1 cellular context compared by ENCODE assay signal in the genomic region with DNA sequence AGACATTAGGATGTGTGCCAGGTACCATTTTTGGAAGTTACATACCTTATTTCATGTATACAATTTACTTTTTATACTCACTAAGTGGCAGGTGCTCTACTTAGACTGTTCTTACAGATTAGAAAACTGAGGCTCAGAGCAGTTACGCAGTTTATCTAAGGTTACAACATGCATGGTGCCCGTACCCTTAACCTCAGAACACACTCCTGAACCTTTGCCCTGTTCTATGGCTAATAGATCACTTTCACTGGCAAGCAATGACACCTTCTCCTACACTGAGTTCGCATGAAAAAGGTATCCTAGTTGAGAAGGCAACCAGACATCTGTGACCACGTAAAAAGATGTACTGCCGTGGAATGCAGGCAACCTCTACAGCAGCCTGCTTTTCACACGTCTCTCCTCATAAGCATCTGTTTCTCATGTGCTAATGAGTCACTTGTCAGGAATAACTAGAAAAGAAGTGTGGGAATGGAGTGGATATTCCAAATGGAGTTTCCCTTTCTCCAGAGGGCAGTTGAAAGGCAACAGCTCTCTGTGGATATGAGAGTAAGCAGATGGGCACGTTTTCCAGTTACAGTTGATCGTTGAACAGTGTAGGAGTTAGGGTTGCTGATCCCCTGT.
TF ChIP-seq lines count a peak whose summit lies in the region.

No MANE protein-coding gene starts in this region.

TF ChIP-seq in GM23338, 12 proteins besides CTCF, POLR2A, EP300 and RAD21 (continued from another document):
- TF ChIP-seq, protein P1, sequence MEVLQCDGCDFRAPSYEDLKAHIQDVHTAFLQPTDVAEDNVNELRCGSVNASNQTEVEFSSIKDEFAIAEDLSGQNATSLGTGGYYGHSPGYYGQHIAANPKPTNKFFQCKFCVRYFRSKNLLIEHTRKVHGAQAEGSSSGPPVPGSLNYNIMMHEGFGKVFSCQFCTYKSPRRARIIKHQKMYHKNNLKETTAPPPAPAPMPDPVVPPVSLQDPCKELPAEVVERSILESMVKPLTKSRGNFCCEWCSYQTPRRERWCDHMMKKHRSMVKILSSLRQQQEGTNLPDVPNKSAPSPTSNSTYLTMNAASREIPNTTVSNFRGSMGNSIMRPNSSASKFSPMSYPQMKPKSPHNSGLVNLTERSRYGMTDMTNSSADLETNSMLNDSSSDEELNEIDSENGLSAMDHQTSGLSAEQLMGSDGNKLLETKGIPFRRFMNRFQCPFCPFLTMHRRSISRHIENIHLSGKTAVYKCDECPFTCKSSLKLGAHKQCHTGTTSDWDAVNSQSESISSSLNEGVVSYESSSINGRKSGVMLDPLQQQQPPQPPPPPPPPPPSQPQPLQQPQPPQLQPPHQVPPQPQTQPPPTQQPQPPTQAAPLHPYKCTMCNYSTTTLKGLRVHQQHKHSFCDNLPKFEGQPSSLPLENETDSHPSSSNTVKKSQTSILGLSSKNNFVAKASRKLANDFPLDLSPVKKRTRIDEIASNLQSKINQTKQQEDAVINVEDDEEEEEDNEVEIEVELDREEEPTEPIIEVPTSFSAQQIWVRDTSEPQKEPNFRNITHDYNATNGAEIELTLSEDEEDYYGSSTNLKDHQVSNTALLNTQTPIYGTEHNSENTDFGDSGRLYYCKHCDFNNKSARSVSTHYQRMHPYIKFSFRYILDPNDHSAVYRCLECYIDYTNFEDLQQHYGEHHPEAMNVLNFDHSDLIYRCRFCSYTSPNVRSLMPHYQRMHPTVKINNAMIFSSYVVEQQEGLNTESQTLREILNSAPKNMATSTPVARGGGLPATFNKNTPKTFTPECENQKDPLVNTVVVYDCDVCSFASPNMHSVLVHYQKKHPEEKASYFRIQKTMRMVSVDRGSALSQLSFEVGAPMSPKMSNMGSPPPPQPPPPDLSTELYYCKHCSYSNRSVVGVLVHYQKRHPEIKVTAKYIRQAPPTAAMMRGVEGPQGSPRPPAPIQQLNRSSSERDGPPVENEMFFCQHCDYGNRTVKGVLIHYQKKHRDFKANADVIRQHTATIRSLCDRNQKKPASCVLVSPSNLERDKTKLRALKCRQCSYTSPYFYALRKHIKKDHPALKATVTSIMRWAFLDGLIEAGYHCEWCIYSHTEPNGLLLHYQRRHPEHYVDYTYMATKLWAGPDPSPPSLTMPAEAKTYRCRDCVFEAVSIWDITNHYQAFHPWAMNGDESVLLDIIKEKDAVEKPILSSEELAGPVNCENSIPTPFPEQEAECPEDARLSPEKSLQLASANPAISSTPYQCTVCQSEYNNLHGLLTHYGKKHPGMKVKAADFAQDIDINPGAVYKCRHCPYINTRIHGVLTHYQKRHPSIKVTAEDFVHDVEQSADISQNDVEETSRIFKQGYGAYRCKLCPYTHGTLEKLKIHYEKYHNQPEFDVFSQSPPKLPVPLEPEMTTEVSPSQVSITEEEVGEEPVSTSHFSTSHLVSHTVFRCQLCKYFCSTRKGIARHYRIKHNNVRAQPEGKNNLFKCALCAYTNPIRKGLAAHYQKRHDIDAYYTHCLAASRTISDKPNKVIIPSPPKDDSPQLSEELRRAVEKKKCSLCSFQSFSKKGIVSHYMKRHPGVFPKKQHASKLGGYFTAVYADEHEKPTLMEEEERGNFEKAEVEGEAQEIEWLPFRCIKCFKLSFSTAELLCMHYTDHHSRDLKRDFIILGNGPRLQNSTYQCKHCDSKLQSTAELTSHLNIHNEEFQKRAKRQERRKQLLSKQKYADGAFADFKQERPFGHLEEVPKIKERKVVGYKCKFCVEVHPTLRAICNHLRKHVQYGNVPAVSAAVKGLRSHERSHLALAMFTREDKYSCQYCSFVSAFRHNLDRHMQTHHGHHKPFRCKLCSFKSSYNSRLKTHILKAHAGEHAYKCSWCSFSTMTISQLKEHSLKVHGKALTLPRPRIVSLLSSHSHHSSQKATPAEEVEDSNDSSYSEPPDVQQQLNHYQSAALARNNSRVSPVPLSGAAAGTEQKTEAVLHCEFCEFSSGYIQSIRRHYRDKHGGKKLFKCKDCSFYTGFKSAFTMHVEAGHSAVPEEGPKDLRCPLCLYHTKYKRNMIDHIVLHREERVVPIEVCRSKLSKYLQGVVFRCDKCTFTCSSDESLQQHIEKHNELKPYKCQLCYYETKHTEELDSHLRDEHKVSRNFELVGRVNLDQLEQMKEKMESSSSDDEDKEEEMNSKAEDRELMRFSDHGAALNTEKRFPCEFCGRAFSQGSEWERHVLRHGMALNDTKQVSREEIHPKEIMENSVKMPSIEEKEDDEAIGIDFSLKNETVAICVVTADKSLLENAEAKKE (CRISPR knock-in tag; IDR thresholded peaks at IDR 0.05): no peak
